ENCODE assay signal across 18 cellular contexts in genomic region chr20:34030453-34030852, GRCh38. TPM values are rescaled to one million over a fixed set of nuclear protein-coding genes. Genes with fewer than 3 reads are reported as not detected.
DNase-seq lines count a peak whose midpoint lies in the region; ATAC-seq and TF ChIP-seq lines count a peak whose summit lies in the region.
"Had no signal": no experiment of that assay in that cellular context is flagged by ENCODE, and none has a peak within 500 bp of the region (broad histone marks: within the 10 kb centered on the region; RNA-seq: fewer than 3 reads in every experiment).

No MANE protein-coding gene starts in this region.

- ATAC-seq in CD4-positive, CD25-positive, alpha-beta regulatory T cell (ENCODE audit: low read depth in 2 of 2): no peak

- H3K4me1 Mint-ChIP-seq in activated T-cell treated with anti-CD3 and anti-CD28 coated beads, Interleukin-2, amount 50 U/mL, for 24 hours (ENCODE audit: low read depth): peaks cover 69% of the 10 kb centered on the region
- H3K4me1 Mint-ChIP-seq in CD4-positive, CD25-positive, alpha-beta regulatory T cell: peaks cover 25 to 75% (median 50%) of the 10 kb centered on the region in 4 donors
- H3K4me1 Mint-ChIP-seq in immature natural killer cell: peaks cover 69 to 91% of the 10 kb centered on the region in 2 donors

- H3K27me3 Mint-ChIP-seq in activated T-cell treated with anti-CD3 and anti-CD28 coated beads, Interleukin-2, amount 50 U/mL, for 24 hours: no peaks in the 10 kb centered on the region
- H3K27me3 Mint-ChIP-seq in CD4-positive, CD25-positive, alpha-beta regulatory T cell: no peaks in the 10 kb centered on the region
- no peaks in the 10 kb centered on the region for H3K27me3 Mint-ChIP-seq in immature natural killer cell (ENCODE audit: low read depth in 3 of 3)

- H3K27me3 ChIP-seq in CD4-positive, CD25-positive, alpha-beta regulatory T cell (ENCODE audit: control insufficient read depth, insufficient read depth, low read length): no peaks in the 10 kb centered on the region
- H3K27me3 ChIP-seq: BLaER1 treated with 17β-estradiol and CSF1 and Interleukin-3, amounts not matched to agents 10 nM and 100 nM; SJSA1 had no signal

- H3K9me3 Mint-ChIP-seq in activated T-cell treated with anti-CD3 and anti-CD28 coated beads, Interleukin-2, amount 50 U/mL, for 24 hours: no peaks in the 10 kb centered on the region
- peaks cover 0 to 2% (median 0%) of the 10 kb centered on the region in 7 donors for H3K9me3 Mint-ChIP-seq in CD4-positive, CD25-positive, alpha-beta regulatory T cell
- no peaks in the 10 kb centered on the region for H3K9me3 Mint-ChIP-seq in immature natural killer cell

- H3K36me3 Mint-ChIP-seq in activated T-cell treated with anti-CD3 and anti-CD28 coated beads, Interleukin-2, amount 50 U/mL, for 24 hours (ENCODE audit: low read depth): peaks cover 60% of the 10 kb centered on the region
- H3K36me3 Mint-ChIP-seq in CD4-positive, CD25-positive, alpha-beta regulatory T cell: peaks cover 18% of the 10 kb centered on the region
- peaks cover 0 to 16% (median 4%) of the 10 kb centered on the region in 3 donors for H3K36me3 Mint-ChIP-seq in immature natural killer cell

- no peak for DNase-seq in activated T-cell treated with anti-CD3 and anti-CD28 coated beads, Interleukin-2, amount 50 U/mL, for 24 hours
- DNase-seq in activated T-cell treated with anti-CD3 and anti-CD28 coated beads for 4 hours (no peak), immature natural killer cell (no peak), iPS-NIHi11 (ENCODE audit: low spot score) (no peak), cerebellum (ENCODE audit: low spot score) (no peak)
- no peak for DNase-seq in CD4-positive, CD25-positive, alpha-beta regulatory T cell
- no peak for DNase-seq in stimulated activated CD4-positive, alpha-beta T cell treated with anti-CD3 and anti-CD28 coated beads, Interleukin-2, amount 100 ng/mL, for 48 hours
- DNase-seq: DMS153, EL, H7, KG1, NCI-H1092 treated with DMSO at 0.1 percent for 48 hours, NCI-H2081 treated with DMSO at 0.1 percent for 48 hours, NCI-H510A treated with DMSO at 0.1 percent for 48 hours had no signal

- peak overlapping the region; percentile 60 for H3K27ac Mint-ChIP-seq in activated T-cell treated with anti-CD3 and anti-CD28 coated beads, Interleukin-2, amount 50 U/mL, for 24 hours
- peak overlapping the region in 2 of 3 donors; percentile 20 to 62 for H3K27ac Mint-ChIP-seq in CD4-positive, CD25-positive, alpha-beta regulatory T cell
- peak overlapping the region in 4 of 6 donors; percentile 14 to 75 (median 42) for H3K27ac Mint-ChIP-seq in immature natural killer cell

- H3K4me3 Mint-ChIP-seq in activated T-cell treated with anti-CD3 and anti-CD28 coated beads, Interleukin-2, amount 50 U/mL, for 24 hours: no peak overlapping the region
- H3K4me3 Mint-ChIP-seq in CD4-positive, CD25-positive, alpha-beta regulatory T cell: peak overlapping the region in 1 of 4 donors; percentile 34
- no peak overlapping the region for H3K4me3 Mint-ChIP-seq in immature natural killer cell

- H3K27ac ChIP-seq in CD4-positive, CD25-positive, alpha-beta regulatory T cell (ENCODE audit: insufficient read depth, low read length, poor library complexity, severe bottlenecking): no peak overlapping the region
- H3K27ac ChIP-seq: BLaER1 treated with 17β-estradiol and CSF1 and Interleukin-3, amounts not matched to agents 10 nM and 100 nM; SJSA1 had no signal

- TF ChIP-seq RAD21 in Ishikawa (IDR thresholded peaks at IDR 0.05; ENCODE audit: low read depth): no peak

- H3K4me3 ChIP-seq in CD4-positive, CD25-positive, alpha-beta regulatory T cell (ENCODE audit: low read depth, low read length): no peak overlapping the region
- H3K4me3 ChIP-seq: BLaER1 treated with 17β-estradiol and CSF1 and Interleukin-3, amounts not matched to agents 10 nM and 100 nM; SJSA1 had no signal

- TF ChIP-seq EP300 in Ishikawa (IDR thresholded peaks at IDR 0.05; ENCODE audit: borderline replicate concordance): no peak

- H3K36me3 ChIP-seq in CD4-positive, CD25-positive, alpha-beta regulatory T cell (ENCODE audit: control insufficient read depth, insufficient read depth, low read length): peaks cover 33% of the 10 kb centered on the region

- no peaks in the 10 kb centered on the region for H3K9me3 ChIP-seq in CD4-positive, CD25-positive, alpha-beta regulatory T cell (ENCODE audit: control insufficient read depth in 2 of 2, low read length in 2 of 2)
- H3K9me3 ChIP-seq: BLaER1 treated with 17β-estradiol and CSF1 and Interleukin-3, amounts not matched to agents 10 nM and 100 nM; Caco-2; SJSA1 had no signal

- H3K4me1 ChIP-seq in CD4-positive, CD25-positive, alpha-beta regulatory T cell (ENCODE audit: control insufficient read depth, insufficient read depth, low read length, poor library complexity, severe bottlenecking): peaks cover 20% of the 10 kb centered on the region
- H3K4me1 ChIP-seq: Caco-2, SJSA1 had no signal

TF ChIP-seq in Ishikawa, 13 proteins besides CTCF, POLR2A, EP300 and RAD21:
- TF ChIP-seq TEAD4 (IDR thresholded peaks at IDR 0.05) (no peak), CEBPB (IDR thresholded peaks at IDR 0.05) (0 out of 2 replicates have a peak, but pooled peaks have one; percentile 19)
- TF ChIP-seq, protein P1, sequence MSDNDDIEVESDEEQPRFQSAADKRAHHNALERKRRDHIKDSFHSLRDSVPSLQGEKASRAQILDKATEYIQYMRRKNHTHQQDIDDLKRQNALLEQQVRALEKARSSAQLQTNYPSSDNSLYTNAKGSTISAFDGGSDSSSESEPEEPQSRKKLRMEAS (IDR thresholded peaks at IDR 0.05): no peak

RNA-seq across cellular contexts. Expression of gene RALY, which starts 36.7 kb away (rescaled TPM):
- 170 TPM for total RNA-seq in CD4-positive, CD25-positive, alpha-beta regulatory T cell
- 100 to 1,000 TPM; 160 to 216 (median 194) TPM for polyA plus RNA-seq in CD4-positive, CD25-positive, alpha-beta regulatory T cell
- 100 to 1,000 TPM; 271 to 323 (median 273) TPM for polyA plus RNA-seq in immature natural killer cell
- total RNA-seq in cerebellum: 55.8 TPM
